Comparison of ENCODE assay signal across 8 cellular contexts in genomic region chr3:72487078-72487765, GRCh38. TPM values are rescaled to one million over a fixed set of nuclear protein-coding genes. Genes with fewer than 3 reads are reported as not detected.
DNase-seq lines count a peak whose midpoint lies in the region; ATAC-seq and TF ChIP-seq lines count a peak whose summit lies in the region.

No MANE protein-coding gene starts in this region.

- H3K4me1 Mint-ChIP-seq in activated CD8-positive, alpha-beta T cell treated with anti-CD3 and anti-CD28 coated beads for 36 hours (ENCODE audit: low read depth) = peaks cover 53% of the 10 kb centered on the region
- peaks cover 22% of the 10 kb centered on the region for H3K4me1 Mint-ChIP-seq in activated CD8-positive, alpha-beta T cell treated with anti-CD3 and anti-CD28 coated beads, Interleukin-2, amount 10 ng/mL, durations not matched to agents 7 days and 5 days (ENCODE audit: low read depth)
- peaks cover 54% of the 10 kb centered on the region for H3K4me1 Mint-ChIP-seq in WTC11
- H3K4me1 Mint-ChIP-seq in glutamatergic neuron (ENCODE audit: low read depth, unreplicated experiment) = peaks cover 8% of the 10 kb centered on the region

- CTCF ChIA-PET in activated CD8-positive, alpha-beta T cell treated with anti-CD3 and anti-CD28 coated beads for 36 hours (lab: Charles Lee) = interaction anchor here (1.0 kb wide), 1 partner anchor 44 kb away, joined by 3 read pairs; no protein-coding TSS in a partner anchor
- CTCF ChIA-PET in activated CD8-positive, alpha-beta T cell treated with anti-CD3 and anti-CD28 coated beads, Interleukin-2, amount 10 ng/mL, durations not matched to agents 7 days and 5 days (lab: Charles Lee) = interaction anchor here (1.8 kb wide), 1 partner anchor 9 kb away, joined by 4 read pairs; no protein-coding TSS in a partner anchor
- CTCF ChIA-PET in WTC11 (lab: Charles Lee) = interaction anchor here (0.6 to 1.0 kb wide), 4 partner anchors 39 to 561 kb away, joined by 3 to 6 read pairs (median 4); no protein-coding TSS in a partner anchor

- peak; percentile 10 for ATAC-seq in activated CD8-positive, alpha-beta T cell treated with anti-CD3 and anti-CD28 coated beads for 36 hours
- ATAC-seq in activated CD8-positive, alpha-beta T cell treated with anti-CD3 and anti-CD28 coated beads, Interleukin-2, amount 10 ng/mL, durations not matched to agents 7 days and 5 days = no peak
- ATAC-seq in WTC11 = peak; percentile 29; the same call in 1 of the 2 replicates

- peaks cover 15% of the 10 kb centered on the region for H3K9me3 Mint-ChIP-seq in activated CD8-positive, alpha-beta T cell treated with anti-CD3 and anti-CD28 coated beads for 36 hours
- H3K9me3 Mint-ChIP-seq in activated CD8-positive, alpha-beta T cell treated with anti-CD3 and anti-CD28 coated beads, Interleukin-2, amount 10 ng/mL, durations not matched to agents 7 days and 5 days (ENCODE audit: insufficient read depth) = no peaks in the 10 kb centered on the region
- H3K9me3 Mint-ChIP-seq in WTC11 (peaks cover 4% of the 10 kb centered on the region; the same call in 1 of the 2 replicates), glutamatergic neuron (ENCODE audit: unreplicated experiment) (peaks cover 4% of the 10 kb centered on the region)

- POLR2A ChIA-PET in activated CD8-positive, alpha-beta T cell treated with anti-CD3 and anti-CD28 coated beads for 36 hours (lab: Charles Lee) = interaction anchor here (0.7 to 1.4 kb wide), 5 partner anchors 9 to 65 kb away, joined by 3 to 5 read pairs (median 4); no protein-coding TSS in a partner anchor
- POLR2A ChIA-PET in activated CD8-positive, alpha-beta T cell treated with anti-CD3 and anti-CD28 coated beads, Interleukin-2, amount 10 ng/mL, durations not matched to agents 7 days and 5 days (lab: Charles Lee) = interaction anchor here (1.3 kb wide), 1 partner anchor 14 kb away, joined by 5 read pairs; no protein-coding TSS in a partner anchor
- POLR2A ChIA-PET in WTC11 (lab: Charles Lee) = no interaction called here

- peaks cover 13% of the 10 kb centered on the region for H3K36me3 Mint-ChIP-seq in activated CD8-positive, alpha-beta T cell treated with anti-CD3 and anti-CD28 coated beads for 36 hours (ENCODE audit: low read depth)
- peaks cover 2% of the 10 kb centered on the region for H3K36me3 Mint-ChIP-seq in activated CD8-positive, alpha-beta T cell treated with anti-CD3 and anti-CD28 coated beads, Interleukin-2, amount 10 ng/mL, durations not matched to agents 7 days and 5 days (ENCODE audit: low read depth)
- H3K36me3 Mint-ChIP-seq in WTC11 (no peaks in the 10 kb centered on the region), glutamatergic neuron (ENCODE audit: unreplicated experiment) (no peaks in the 10 kb centered on the region)

- peak; percentile 58 for DNase-seq in activated CD8-positive, alpha-beta T cell treated with anti-CD3 and anti-CD28 coated beads for 36 hours
- DNase-seq in activated CD8-positive, alpha-beta T cell treated with anti-CD3 and anti-CD28 coated beads, Interleukin-2, amount 10 ng/mL, durations not matched to agents 7 days and 5 days = no peak
- DNase-seq in WTC11 (ENCODE audit: low spot score) = no peak
- DNase-seq in glomerular visceral epithelial cell (ENCODE audit: extremely low spot score) = peak; percentile 97
- DNase-seq in stimulated activated CD4-positive, alpha-beta T cell treated with anti-CD3 and anti-CD28 coated beads, Interleukin-12 subunit alpha, Interleukin-12 subunit beta, amount 100 ng/mL, for 4 hours = peak; percentile 30
- DNase-seq in NOMO-1 (lab: John Stamatoyannopoulos, UW; ENCODE audit: unreplicated experiment in 2 of 2) = no peak
- no peak for DNase-seq in NK-92 (lab: John Stamatoyannopoulos, UW; ENCODE audit: unreplicated experiment)
- DNase-seq in glutamatergic neuron = no peak

- no peak overlapping the region for H3K4me3 Mint-ChIP-seq in activated CD8-positive, alpha-beta T cell treated with anti-CD3 and anti-CD28 coated beads for 36 hours
- H3K4me3 Mint-ChIP-seq in activated CD8-positive, alpha-beta T cell treated with anti-CD3 and anti-CD28 coated beads, Interleukin-2, amount 10 ng/mL, durations not matched to agents 7 days and 5 days = no peak overlapping the region
- no peak overlapping the region for H3K4me3 Mint-ChIP-seq in WTC11
- no peak overlapping the region for H3K4me3 Mint-ChIP-seq in glutamatergic neuron (ENCODE audit: unreplicated experiment)

- no peaks in the 10 kb centered on the region for H3K27me3 Mint-ChIP-seq in activated CD8-positive, alpha-beta T cell treated with anti-CD3 and anti-CD28 coated beads for 36 hours
- H3K27me3 Mint-ChIP-seq in activated CD8-positive, alpha-beta T cell treated with anti-CD3 and anti-CD28 coated beads, Interleukin-2, amount 10 ng/mL, durations not matched to agents 7 days and 5 days (ENCODE audit: low read depth) = no peaks in the 10 kb centered on the region
- H3K27me3 Mint-ChIP-seq in WTC11 (ENCODE audit: low read depth) = peaks cover 8% of the 10 kb centered on the region
- H3K27me3 Mint-ChIP-seq in glutamatergic neuron (ENCODE audit: unreplicated experiment) = peaks cover 3% of the 10 kb centered on the region

- TF ChIP-seq CTCF in activated CD8-positive, alpha-beta T cell treated with anti-CD3 and anti-CD28 coated beads for 36 hours (IDR thresholded peaks at IDR 0.05) = no peak
- TF ChIP-seq CTCF in WTC11 (IDR thresholded peaks at IDR 0.05) (no peak), glutamatergic neuron (IDR thresholded peaks at IDR 0.05; ENCODE audit: partially characterized antibody, unreplicated experiment) (no peak)

- peak overlapping the region; percentile 72 for H3K27ac Mint-ChIP-seq in activated CD8-positive, alpha-beta T cell treated with anti-CD3 and anti-CD28 coated beads for 36 hours
- H3K27ac Mint-ChIP-seq in activated CD8-positive, alpha-beta T cell treated with anti-CD3 and anti-CD28 coated beads, Interleukin-2, amount 10 ng/mL, durations not matched to agents 7 days and 5 days = no peak overlapping the region
- H3K27ac Mint-ChIP-seq in WTC11 (no peak overlapping the region), glutamatergic neuron (ENCODE audit: unreplicated experiment) (no peak overlapping the region)

- intact Hi-C loops in activated CD8-positive, alpha-beta T cell treated with anti-CD3 and anti-CD28 coated beads for 36 hours (cut with micrococcal nuclease) = no loop called here

TF ChIP-seq in WTC11, 78 proteins besides CTCF, POLR2A, EP300 and RAD21:
- no peak for TF ChIP-seq ZNF232 (CRISPR knock-in tag; IDR thresholded peaks at IDR 0.05)
- no peak for TF ChIP-seq CREB1 (CRISPR knock-in tag; IDR thresholded peaks at IDR 0.05)
- TF ChIP-seq ZNF138 (CRISPR knock-in tag; conservative IDR thresholded peaks at IDR 0.05) = no peak
- no peak for TF ChIP-seq TEAD1 (CRISPR knock-in tag; IDR thresholded peaks at IDR 0.05)
- no peak for TF ChIP-seq CREM (CRISPR knock-in tag; IDR thresholded peaks at IDR 0.05)
- no peak for TF ChIP-seq NR2C2 (CRISPR knock-in tag; IDR thresholded peaks at IDR 0.05)
- no peak for TF ChIP-seq IRF1 (CRISPR knock-in tag; IDR thresholded peaks at IDR 0.05)
- no peak for TF ChIP-seq KAT7 (CRISPR knock-in tag; IDR thresholded peaks at IDR 0.05; ENCODE audit: borderline replicate concordance)
- no peak for TF ChIP-seq ATF6 (CRISPR knock-in tag; IDR thresholded peaks at IDR 0.05)
- no peak for TF ChIP-seq JUN (CRISPR knock-in tag; IDR thresholded peaks at IDR 0.05)
- no peak for TF ChIP-seq GABPB1 (CRISPR knock-in tag; IDR thresholded peaks at IDR 0.05)

RNA-seq across cellular contexts. Expression of gene RYBP, which starts 40.8 kb away (rescaled TPM):
- total RNA-seq in activated CD8-positive, alpha-beta T cell treated with anti-CD3 and anti-CD28 coated beads for 36 hours = 10 to 100 TPM; 19.1 to 19.4 TPM
- total RNA-seq in activated CD8-positive, alpha-beta T cell treated with anti-CD3 and anti-CD28 coated beads, Interleukin-2, amount 10 ng/mL, durations not matched to agents 7 days and 5 days = 1 to 10 TPM; 9.1 to 9.3 TPM
- total RNA-seq in WTC11 (2021) (20.0 to 21.4 TPM (median 20.0 TPM) in 3 replicates), glutamatergic neuron (ENCODE audit: unreplicated experiment) (12.2 TPM)

Comparison
In these comparisons a context has a peak if more than half of its experiments do, and no peak if none do; other contexts are left out.
1. DNase-seq: peak in activated CD8-positive, alpha-beta T cell treated with anti-CD3 and anti-CD28 coated beads for 36 hours (single experiment), glomerular visceral epithelial cell (single experiment) and stimulated activated CD4-positive, alpha-beta T cell treated with anti-CD3 and anti-CD28 coated beads, Interleukin-12 subunit alpha, Interleukin-12 subunit beta, amount 100 ng/mL, for 4 hours (single experiment); none in activated CD8-positive, alpha-beta T cell treated with anti-CD3 and anti-CD28 coated beads, Interleukin-2, amount 10 ng/mL, durations not matched to agents 7 days and 5 days (single experiment), WTC11 (single experiment), NOMO-1 (0 of 2), NK-92 (single experiment) and glutamatergic neuron (single experiment).